In the genomic region with DNA sequence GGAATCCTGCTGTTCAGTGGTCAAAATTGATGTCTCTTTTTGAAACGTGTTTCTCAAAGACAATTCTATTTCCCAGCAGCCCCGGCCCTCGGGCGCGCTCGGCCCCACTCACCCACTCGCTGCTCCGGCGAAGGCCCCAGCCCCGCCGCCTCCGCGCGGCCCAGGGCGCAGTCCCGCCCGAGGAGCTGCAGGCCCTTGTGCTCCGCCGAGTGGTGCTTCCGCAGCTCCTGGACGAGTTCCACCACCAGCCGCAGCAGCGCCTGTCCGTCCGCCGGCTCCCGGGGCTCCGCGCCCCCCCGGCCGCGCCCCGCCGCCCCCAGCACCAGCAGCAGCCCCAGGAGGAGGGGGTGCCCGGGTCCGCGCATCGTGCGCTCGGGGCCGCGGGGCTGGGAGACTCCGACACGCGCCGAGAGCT, we compare ENCODE assay signal across 8 cellular contexts. TPM values are rescaled to one million over a fixed set of nuclear protein-coding genes. Genes with fewer than 3 reads are reported as not detected.
DNase-seq lines count a peak whose midpoint lies in the region; ATAC-seq, FAIRE-seq and TF ChIP-seq lines count a peak whose summit lies in the region.

No MANE protein-coding gene starts in this region.

- peaks cover 7% of the 10 kb centered on the region for H3K36me3 Mint-ChIP-seq in central memory CD8-positive, alpha-beta T cell (ENCODE audit: insufficient read depth)
- peaks cover 0 to 4% (median 0%) of the 10 kb centered on the region in 3 donors for H3K36me3 Mint-ChIP-seq in CD8-positive, alpha-beta memory T cell

- peaks cover 25% of the 10 kb centered on the region for H3K27me3 Mint-ChIP-seq in central memory CD8-positive, alpha-beta T cell
- H3K27me3 Mint-ChIP-seq in CD8-positive, alpha-beta memory T cell, result peaks cover 13 to 36% of the 10 kb centered on the region in 2 donors

- CTCF ChIA-PET in CD8-positive, alpha-beta memory T cell (lab: Charles Lee), result no interaction called here

- no peak overlapping the region for H3K27ac ChIP-seq in right lobe of liver
- peak overlapping the region in 1 of 2 donors; percentile 74 for H3K27ac ChIP-seq in aorta (ENCODE audit: low read depth in 1 of 2, low read length in 2 of 2)
- H3K27ac ChIP-seq in CD8-positive, alpha-beta memory T cell (ENCODE audit: low read depth, low read length), result no peak overlapping the region

- WGBS in right lobe of liver (ENCODE audit: insufficient coverage, low coverage, low lambda C conversion rate, missing lambda C conversion rate), result 6% methylated on average over 13 of the region's 46 CpGs
- 0 to 1% methylated on average over 29 to 46 of the region's 46 CpGs for WGBS in aorta, 2 donors

- H3K27me3 ChIP-seq in right lobe of liver, result peaks cover 0 to 8% of the 10 kb centered on the region in 2 donors
- no peaks in the 10 kb centered on the region for H3K27me3 ChIP-seq in aorta (ENCODE audit: control insufficient read depth in 1 of 2, insufficient read depth in 2 of 2, low read length in 1 of 2)
- peaks cover 14% of the 10 kb centered on the region for H3K27me3 ChIP-seq in CD8-positive, alpha-beta memory T cell (ENCODE audit: insufficient read depth, low read length, poor library complexity, severe bottlenecking)

- H3K9me3 ChIP-seq in right lobe of liver, result no peaks in the 10 kb centered on the region
- H3K9me3 ChIP-seq in aorta (ENCODE audit: control insufficient read depth, low read length), result no peaks in the 10 kb centered on the region
- no peaks in the 10 kb centered on the region for H3K9me3 ChIP-seq in CD8-positive, alpha-beta memory T cell (ENCODE audit: low read length)

- POLR2A ChIA-PET in CD8-positive, alpha-beta memory T cell (lab: Charles Lee), result no interaction called here

- H3K4me3 ChIP-seq in right lobe of liver (peak overlapping the region; percentile 30 to 36 (median 31)), aorta (ENCODE audit: low read length in 2 of 2) (peak overlapping the region; percentile 42 to 56)
- H3K4me3 ChIP-seq in CD8-positive, alpha-beta memory T cell (ENCODE audit: low read length), result no peak overlapping the region

- no peaks in the 10 kb centered on the region for H3K36me3 ChIP-seq in right lobe of liver
- H3K36me3 ChIP-seq in aorta (ENCODE audit: control insufficient read depth in 1 of 2, insufficient read depth in 2 of 2, low read length in 1 of 2), result no peaks in the 10 kb centered on the region
- no peaks in the 10 kb centered on the region for H3K36me3 ChIP-seq in CD8-positive, alpha-beta memory T cell (ENCODE audit: insufficient read depth, low read length)

- H3K4me3 Mint-ChIP-seq in central memory CD8-positive, alpha-beta T cell, result no peak overlapping the region
- H3K4me3 Mint-ChIP-seq in CD8-positive, alpha-beta memory T cell, result no peak overlapping the region

- no peak for TF ChIP-seq POLR2A in right lobe of liver (IDR thresholded peaks at IDR 0.05)

- H3K4me1 Mint-ChIP-seq in central memory CD8-positive, alpha-beta T cell, result no peaks in the 10 kb centered on the region
- H3K4me1 Mint-ChIP-seq in CD8-positive, alpha-beta memory T cell, result peaks cover 8 to 16% (median 13%) of the 10 kb centered on the region in 3 donors

- TF ChIP-seq CTCF in right lobe of liver (IDR thresholded peaks at IDR 0.05), result no peak

- DNase-seq in stimulated activated CD4-positive, alpha-beta T cell treated with anti-CD3 and anti-CD28 coated beads, Interleukin-4, amount 100 ng/mL, for 1 hour, result peak; percentile 13
- no peak for DNase-seq in stimulated activated CD4-positive, alpha-beta T cell treated with anti-CD3 and anti-CD28 coated beads, Interleukin-2, amount 100 ng/mL, for 48 hours
- DNase-seq in central memory CD8-positive, alpha-beta T cell (ENCODE audit: low spot score in 2 of 2), result no peak
- DNase-seq in right lobe of liver (peak in 1 of 3 donors; percentile 39), aorta (peak; percentile 52 to 81), NCI-H2107 treated with DMSO at 0.1 percent for 48 hours (lab: John Stamatoyannopoulos, UW; ENCODE audit: unreplicated experiment) (no peak), urothelium cell line (ENCODE audit: low spot score) (no peak)
- DNase-seq in CD8-positive, alpha-beta memory T cell, result no peak

- H3K27ac Mint-ChIP-seq in central memory CD8-positive, alpha-beta T cell (ENCODE audit: low read depth), result no peak overlapping the region
- H3K27ac Mint-ChIP-seq in CD8-positive, alpha-beta memory T cell, result no peak overlapping the region

- no peaks in the 10 kb centered on the region for H3K9me3 Mint-ChIP-seq in central memory CD8-positive, alpha-beta T cell
- no peaks in the 10 kb centered on the region for H3K9me3 Mint-ChIP-seq in CD8-positive, alpha-beta memory T cell

- H3K4me1 ChIP-seq in right lobe of liver (peaks cover 0 to 21% (median 3%) of the 10 kb centered on the region in 4 donors), aorta (ENCODE audit: control insufficient read depth in 1 of 2, insufficient read depth in 2 of 2, low read length in 2 of 2) (no peaks in the 10 kb centered on the region)
- H3K4me1 ChIP-seq in CD8-positive, alpha-beta memory T cell (ENCODE audit: insufficient read depth, low read length), result peaks cover 14% of the 10 kb centered on the region

- ATAC-seq in central memory CD8-positive, alpha-beta T cell (replicated peaks; ENCODE audit: extremely low read depth, poor library complexity, severe bottlenecking), result peak; percentile 41
- ATAC-seq in right lobe of liver (peak; percentile 26 to 48 (median 39)), aorta (ENCODE audit: low FRiP score) (no peak)

- intact Hi-C loops in right lobe of liver (cut with DNase I) (no loop called here), aorta (cut with DNase I) (loop anchor here (5.0 kb wide), 1 partner anchor 40 kb away; no protein-coding TSS in a partner anchor)

- FAIRE-seq in urothelium cell line (lab: Jason Lieb, UNC), result no peak

RNA-seq across cellular contexts. Expression of gene ALKAL2, which starts 0.4 kb away (rescaled TPM):
- total RNA-seq in right lobe of liver (1 to 10 TPM in 4 of 6 experiments, under 1 TPM in 2; 0.49 to 2.9 (median 1.0) TPM), aorta (10 to 100 TPM; 14.3 to 21.2 TPM)
- 1 to 10 TPM; 5.1 to 5.6 TPM for polyA plus RNA-seq in aorta
- not detected for total RNA-seq in CD8-positive, alpha-beta memory T cell
- polyA plus RNA-seq in CD8-positive, alpha-beta memory T cell, result not detected

RNA-seq across cellular contexts. Expression of gene ACP1, which starts 22.7 kb away (rescaled TPM):
- total RNA-seq in right lobe of liver (10 to 100 TPM; 52.1 to 72.1 (median 60.3) TPM), aorta (10 to 100 TPM; 49.8 to 56.5 TPM)
- polyA plus RNA-seq in aorta, result 100 to 1,000 TPM in 1 of 2 donors, 10 to 100 TPM in 1; 75.6 to 130 TPM
- total RNA-seq in CD8-positive, alpha-beta memory T cell, result 100 to 1,000 TPM; 152 to 160 TPM
- polyA plus RNA-seq in CD8-positive, alpha-beta memory T cell, result 171 TPM

RNA-seq across cellular contexts. Expression of gene SH3YL1, which starts 23.6 kb away (rescaled TPM):
- total RNA-seq in right lobe of liver (10 to 100 TPM in 2 of 6 experiments, 1 to 10 TPM in 4; 5.9 to 23.0 (median 8.7) TPM), aorta (10 to 100 TPM; 25.9 to 37.3 TPM)
- polyA plus RNA-seq in aorta, result 10 to 100 TPM; 27.8 to 33.4 TPM
- 10 to 100 TPM; 16.6 to 19.7 TPM for total RNA-seq in CD8-positive, alpha-beta memory T cell
- 21.8 TPM for polyA plus RNA-seq in CD8-positive, alpha-beta memory T cell

Comparison
In these comparisons a context has a peak if more than half of its experiments do, and no peak if none do; other contexts are left out.
1. DNase-seq: peak in stimulated activated CD4-positive, alpha-beta T cell treated with anti-CD3 and anti-CD28 coated beads, Interleukin-4, amount 100 ng/mL, for 1 hour (single experiment) and aorta (2 of 2); none in stimulated activated CD4-positive, alpha-beta T cell treated with anti-CD3 and anti-CD28 coated beads, Interleukin-2, amount 100 ng/mL, for 48 hours (0 of 2), central memory CD8-positive, alpha-beta T cell (0 of 2), NCI-H2107 treated with DMSO at 0.1 percent for 48 hours (single experiment), CD8-positive, alpha-beta memory T cell (0 of 5) and urothelium cell line (single experiment).
2. intact Hi-C loops: an anchor here in aorta (5.0 kb wide); none called in right lobe of liver.